ENCODE assay signal across 27 cellular contexts in genomic region chr1:227546055-227546454, GRCh38.
"Had no signal": no experiment of that assay in that cellular context is flagged by ENCODE, and none has a peak within 500 bp of the region (broad histone marks: within the 10 kb centered on the region; RNA-seq: fewer than 3 reads in every experiment).

No MANE protein-coding gene starts in this region.

- H3K36me3 Mint-ChIP-seq: activated naive CD8-positive, alpha-beta T cell treated with anti-CD3 and anti-CD28 coated beads, Interleukin-2, amount 10 ng/mL, durations not matched to agents 7 days and 5 days had no signal

- H3K27me3 Mint-ChIP-seq: activated CD4-positive, alpha-beta memory T cell treated with anti-CD3 and anti-CD28 coated beads, Interleukin-2, amount 10 ng/mL, durations not matched to agents 7 days and 5 days had no signal

- H3K27ac ChIP-seq: adrenal gland, KMS-11, RWPE1, SJCRH30, VCaP had no signal

- ATAC-seq: activated CD4-positive, alpha-beta T cell treated with anti-CD3 and anti-CD28 coated beads for 36 hours; Panc1 had no signal

- H3K4me1 ChIP-seq: SJCRH30 had no signal

- DNase-seq: activated CD4-positive, alpha-beta memory T cell treated with anti-CD3 and anti-CD28 coated beads, Interleukin-2, amount 10 ng/mL, durations not matched to agents 7 days and 5 days; activated CD4-positive, alpha-beta T cell treated with anti-CD3 and anti-CD28 coated beads for 36 hours; activated CD4-positive, alpha-beta T cell treated with anti-CD3 and anti-CD28 coated beads, Interleukin-2, amount 50 U/mL, for 1 hour; activated CD4-positive, CD25-positive, alpha-beta regulatory T cell; activated CD8-positive, alpha-beta memory T cell treated with anti-CD3 and anti-CD28 coated beads, Interleukin-2, amount 50 U/mL, for 4 hours; activated naive CD4-positive, alpha-beta T cell treated with anti-CD3 and anti-CD28 coated beads, Interleukin-2, amount 50 U/mL, for 16 hours; activated naive CD8-positive, alpha-beta T cell treated with anti-CD3 and anti-CD28 coated beads, Interleukin-2, amount 10 ng/mL, durations not matched to agents 7 days and 5 days; activated T-cell treated with anti-CD3 and anti-CD28 coated beads, Interleukin-2, amount 50 U/mL, for 1 hour; adrenal gland; anterior cingulate cortex; NCI-H1092; NCI-H1417; NCI-H2029; NCI-H2107; NCI-H345; NCI-H510A treated with DMSO at 0.1 percent for 48 hours; NCI-H69; NK-92 treated with Interleukin-12 subunit alpha and Interleukin-12 subunit beta, amount 100 ng/mL, for 24 hours; OCI-M1; Right ventricle myocardium superior; SJCRH30; SK-N-SH; T-helper 1 cell had no signal

- H3K27me3 ChIP-seq: adrenal gland, SJCRH30 had no signal

- H3K4me3 ChIP-seq: adrenal gland, SJCRH30 had no signal

- H3K9me3 ChIP-seq: adrenal gland, SK-N-SH had no signal

- H3K27ac Mint-ChIP-seq: activated CD4-positive, alpha-beta memory T cell treated with anti-CD3 and anti-CD28 coated beads, Interleukin-2, amount 10 ng/mL, durations not matched to agents 7 days and 5 days; activated CD4-positive, alpha-beta T cell treated with anti-CD3 and anti-CD28 coated beads for 36 hours; activated naive CD8-positive, alpha-beta T cell treated with anti-CD3 and anti-CD28 coated beads, Interleukin-2, amount 10 ng/mL, durations not matched to agents 7 days and 5 days had no signal

- H3K36me3 ChIP-seq: adrenal gland, SJCRH30 had no signal

- H3K9ac ChIP-seq: KMS-11, SK-N-SH had no signal

- H3K4me3 Mint-ChIP-seq: activated CD4-positive, alpha-beta memory T cell treated with anti-CD3 and anti-CD28 coated beads, Interleukin-2, amount 10 ng/mL, durations not matched to agents 7 days and 5 days; activated CD4-positive, alpha-beta T cell treated with anti-CD3 and anti-CD28 coated beads for 36 hours; activated naive CD8-positive, alpha-beta T cell treated with anti-CD3 and anti-CD28 coated beads, Interleukin-2, amount 10 ng/mL, durations not matched to agents 7 days and 5 days had no signal
